2 cellular contexts compared by ENCODE assay signal in the genomic region with DNA sequence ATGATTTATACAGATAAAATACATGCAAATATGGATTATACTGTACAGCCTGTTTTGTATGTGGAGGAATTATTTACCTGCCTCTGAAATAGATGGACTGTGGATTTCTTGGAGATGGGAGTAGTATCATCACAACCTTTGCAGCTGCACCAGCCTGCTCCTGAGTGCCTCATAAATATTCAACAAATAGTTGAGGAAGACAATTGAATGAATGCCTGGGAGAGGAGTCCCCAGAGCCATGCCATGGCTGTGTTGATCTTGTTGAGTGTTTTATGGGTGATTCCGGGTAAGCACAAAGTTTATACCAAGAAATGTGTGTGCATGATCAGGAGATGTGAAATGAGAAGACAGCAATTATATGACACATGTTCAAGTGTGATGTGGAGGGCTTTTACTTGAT.
TF ChIP-seq lines count a peak whose summit lies in the region.

No MANE protein-coding gene starts in this region.

TF ChIP-seq in GM23338, 12 proteins besides CTCF, POLR2A, EP300 and RAD21:
- TF ChIP-seq REST (IDR thresholded peaks at IDR 0.05; ENCODE audit: unreplicated experiment) (no peak), CREB1 (CRISPR knock-in tag; IDR thresholded peaks at IDR 0.05; ENCODE audit: low read depth) (no peak), POLR2AphosphoS5 (IDR thresholded peaks at IDR 0.05; ENCODE audit: low read depth) (no peak), EZH2 (IDR thresholded peaks at IDR 0.05; ENCODE audit: low read depth, unreplicated experiment) (no peak)
TF ChIP-seq in GM23338: peak in this region for 0.

TF ChIP-seq in H1, 55 proteins besides CTCF, POLR2A, EP300 and RAD21:
- TF ChIP-seq, protein P1, sequence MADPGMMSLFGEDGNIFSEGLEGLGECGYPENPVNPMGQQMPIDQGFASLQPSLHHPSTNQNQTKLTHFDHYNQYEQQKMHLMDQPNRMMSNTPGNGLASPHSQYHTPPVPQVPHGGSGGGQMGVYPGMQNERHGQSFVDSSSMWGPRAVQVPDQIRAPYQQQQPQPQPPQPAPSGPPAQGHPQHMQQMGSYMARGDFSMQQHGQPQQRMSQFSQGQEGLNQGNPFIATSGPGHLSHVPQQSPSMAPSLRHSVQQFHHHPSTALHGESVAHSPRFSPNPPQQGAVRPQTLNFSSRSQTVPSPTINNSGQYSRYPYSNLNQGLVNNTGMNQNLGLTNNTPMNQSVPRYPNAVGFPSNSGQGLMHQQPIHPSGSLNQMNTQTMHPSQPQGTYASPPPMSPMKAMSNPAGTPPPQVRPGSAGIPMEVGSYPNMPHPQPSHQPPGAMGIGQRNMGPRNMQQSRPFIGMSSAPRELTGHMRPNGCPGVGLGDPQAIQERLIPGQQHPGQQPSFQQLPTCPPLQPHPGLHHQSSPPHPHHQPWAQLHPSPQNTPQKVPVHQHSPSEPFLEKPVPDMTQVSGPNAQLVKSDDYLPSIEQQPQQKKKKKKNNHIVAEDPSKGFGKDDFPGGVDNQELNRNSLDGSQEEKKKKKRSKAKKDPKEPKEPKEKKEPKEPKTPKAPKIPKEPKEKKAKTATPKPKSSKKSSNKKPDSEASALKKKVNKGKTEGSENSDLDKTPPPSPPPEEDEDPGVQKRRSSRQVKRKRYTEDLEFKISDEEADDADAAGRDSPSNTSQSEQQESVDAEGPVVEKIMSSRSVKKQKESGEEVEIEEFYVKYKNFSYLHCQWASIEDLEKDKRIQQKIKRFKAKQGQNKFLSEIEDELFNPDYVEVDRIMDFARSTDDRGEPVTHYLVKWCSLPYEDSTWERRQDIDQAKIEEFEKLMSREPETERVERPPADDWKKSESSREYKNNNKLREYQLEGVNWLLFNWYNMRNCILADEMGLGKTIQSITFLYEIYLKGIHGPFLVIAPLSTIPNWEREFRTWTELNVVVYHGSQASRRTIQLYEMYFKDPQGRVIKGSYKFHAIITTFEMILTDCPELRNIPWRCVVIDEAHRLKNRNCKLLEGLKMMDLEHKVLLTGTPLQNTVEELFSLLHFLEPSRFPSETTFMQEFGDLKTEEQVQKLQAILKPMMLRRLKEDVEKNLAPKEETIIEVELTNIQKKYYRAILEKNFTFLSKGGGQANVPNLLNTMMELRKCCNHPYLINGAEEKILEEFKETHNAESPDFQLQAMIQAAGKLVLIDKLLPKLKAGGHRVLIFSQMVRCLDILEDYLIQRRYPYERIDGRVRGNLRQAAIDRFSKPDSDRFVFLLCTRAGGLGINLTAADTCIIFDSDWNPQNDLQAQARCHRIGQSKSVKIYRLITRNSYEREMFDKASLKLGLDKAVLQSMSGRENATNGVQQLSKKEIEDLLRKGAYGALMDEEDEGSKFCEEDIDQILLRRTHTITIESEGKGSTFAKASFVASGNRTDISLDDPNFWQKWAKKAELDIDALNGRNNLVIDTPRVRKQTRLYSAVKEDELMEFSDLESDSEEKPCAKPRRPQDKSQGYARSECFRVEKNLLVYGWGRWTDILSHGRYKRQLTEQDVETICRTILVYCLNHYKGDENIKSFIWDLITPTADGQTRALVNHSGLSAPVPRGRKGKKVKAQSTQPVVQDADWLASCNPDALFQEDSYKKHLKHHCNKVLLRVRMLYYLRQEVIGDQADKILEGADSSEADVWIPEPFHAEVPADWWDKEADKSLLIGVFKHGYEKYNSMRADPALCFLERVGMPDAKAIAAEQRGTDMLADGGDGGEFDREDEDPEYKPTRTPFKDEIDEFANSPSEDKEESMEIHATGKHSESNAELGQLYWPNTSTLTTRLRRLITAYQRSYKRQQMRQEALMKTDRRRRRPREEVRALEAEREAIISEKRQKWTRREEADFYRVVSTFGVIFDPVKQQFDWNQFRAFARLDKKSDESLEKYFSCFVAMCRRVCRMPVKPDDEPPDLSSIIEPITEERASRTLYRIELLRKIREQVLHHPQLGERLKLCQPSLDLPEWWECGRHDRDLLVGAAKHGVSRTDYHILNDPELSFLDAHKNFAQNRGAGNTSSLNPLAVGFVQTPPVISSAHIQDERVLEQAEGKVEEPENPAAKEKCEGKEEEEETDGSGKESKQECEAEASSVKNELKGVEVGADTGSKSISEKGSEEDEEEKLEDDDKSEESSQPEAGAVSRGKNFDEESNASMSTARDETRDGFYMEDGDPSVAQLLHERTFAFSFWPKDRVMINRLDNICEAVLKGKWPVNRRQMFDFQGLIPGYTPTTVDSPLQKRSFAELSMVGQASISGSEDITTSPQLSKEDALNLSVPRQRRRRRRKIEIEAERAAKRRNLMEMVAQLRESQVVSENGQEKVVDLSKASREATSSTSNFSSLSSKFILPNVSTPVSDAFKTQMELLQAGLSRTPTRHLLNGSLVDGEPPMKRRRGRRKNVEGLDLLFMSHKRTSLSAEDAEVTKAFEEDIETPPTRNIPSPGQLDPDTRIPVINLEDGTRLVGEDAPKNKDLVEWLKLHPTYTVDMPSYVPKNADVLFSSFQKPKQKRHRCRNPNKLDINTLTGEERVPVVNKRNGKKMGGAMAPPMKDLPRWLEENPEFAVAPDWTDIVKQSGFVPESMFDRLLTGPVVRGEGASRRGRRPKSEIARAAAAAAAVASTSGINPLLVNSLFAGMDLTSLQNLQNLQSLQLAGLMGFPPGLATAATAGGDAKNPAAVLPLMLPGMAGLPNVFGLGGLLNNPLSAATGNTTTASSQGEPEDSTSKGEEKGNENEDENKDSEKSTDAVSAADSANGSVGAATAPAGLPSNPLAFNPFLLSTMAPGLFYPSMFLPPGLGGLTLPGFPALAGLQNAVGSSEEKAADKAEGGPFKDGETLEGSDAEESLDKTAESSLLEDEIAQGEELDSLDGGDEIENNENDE (IDR thresholded peaks at IDR 0.05; ENCODE audit: insufficient replicate concordance, low read length): no peak
- TF ChIP-seq TEAD4 (IDR thresholded peaks at IDR 0.05; ENCODE audit: low read depth, low read length): no peak
- no peak for TF ChIP-seq KDM4A (IDR thresholded peaks at IDR 0.05; ENCODE audit: low read depth, low read length, severe bottlenecking)
- TF ChIP-seq SIX5 (IDR thresholded peaks at IDR 0.05; ENCODE audit: low read depth, low read length): no peak
- TF ChIP-seq MAX (IDR thresholded peaks at IDR 0.05): no peak
- TF ChIP-seq BRCA1 (IDR thresholded peaks at IDR 0.05; ENCODE audit: low read depth, low read length): no peak
- no peak for TF ChIP-seq USF2 (IDR thresholded peaks at IDR 0.05; ENCODE audit: low read length)
- TF ChIP-seq TBP (IDR thresholded peaks at IDR 0.05; ENCODE audit: low read depth, low read length): no peak
- no peak for TF ChIP-seq RFX5 (IDR thresholded peaks at IDR 0.05; ENCODE audit: borderline replicate concordance, low read depth, low read length)
- TF ChIP-seq RXRA (IDR thresholded peaks at IDR 0.05; ENCODE audit: insufficient read depth, low read depth, low read length): no peak
- no peak for TF ChIP-seq TAF7 (optimal IDR thresholded peaks at IDR 0.05; ENCODE audit: borderline replicate concordance, low read depth, low read length)
- TF ChIP-seq NANOG (IDR thresholded peaks at IDR 0.05; ENCODE audit: insufficient read depth, low read depth, low read length, poor library complexity, severe bottlenecking): no peak
- no peak for TF ChIP-seq E2F6 (IDR thresholded peaks at IDR 0.05)
